Comparison of ENCODE assay signal across 1 cellular context in the genomic region with DNA sequence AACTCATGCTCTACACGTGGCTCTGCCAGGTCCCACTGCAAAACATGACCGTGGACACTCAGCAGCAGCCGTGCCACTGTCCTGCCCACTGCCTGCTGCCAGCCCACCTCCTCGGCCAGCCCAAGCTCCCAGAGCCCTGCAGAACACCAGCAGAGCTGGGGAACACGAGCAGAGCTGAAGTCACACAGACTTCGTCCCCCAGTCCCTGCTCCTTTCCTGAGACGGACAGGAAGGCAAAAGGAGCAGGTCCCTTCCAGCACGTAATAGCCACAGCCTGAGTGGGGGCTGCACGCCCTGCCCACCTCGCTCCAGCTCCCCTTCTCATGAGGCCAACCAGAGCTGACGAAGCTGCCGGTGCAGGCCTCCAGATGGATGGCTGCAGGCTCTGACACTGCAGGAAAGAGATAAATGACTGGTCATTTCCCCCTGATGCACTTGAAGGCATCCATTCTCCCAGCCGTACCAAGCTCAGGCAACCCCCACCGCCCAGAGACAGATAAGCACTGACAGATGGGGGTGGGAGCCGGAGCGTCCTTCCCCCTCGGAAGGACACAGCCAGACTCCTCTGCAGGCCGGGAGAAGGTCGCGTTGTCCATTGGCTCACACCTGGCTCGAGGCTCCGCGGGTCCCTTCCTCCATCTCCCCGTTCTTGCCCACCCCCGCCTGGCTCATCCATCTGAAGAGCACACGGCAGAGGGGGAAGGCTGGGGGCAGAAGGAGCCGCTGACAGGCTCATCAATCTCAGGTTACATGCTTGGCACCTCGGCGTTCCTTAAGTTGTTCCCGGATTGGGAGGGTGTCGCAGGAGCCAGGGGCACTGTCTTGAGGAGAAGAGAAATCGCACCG.
TF ChIP-seq lines count a peak whose summit lies in the region.

No MANE protein-coding gene starts in this region.

TF ChIP-seq in K562, 482 proteins besides CTCF, POLR2A, EP300 and RAD21 (continued from another document and continues in another):
- TF ChIP-seq ARID1B (IDR thresholded peaks at IDR 0.05) (peak; percentile 90), SP1 (CRISPR knock-in tag; IDR thresholded peaks at IDR 0.05) (0 out of 2 replicates have a peak, but pooled peaks have one; percentile 41), MCM5 (IDR thresholded peaks at IDR 0.05; ENCODE audit: low read depth) (no peak), NCOR1 (IDR thresholded peaks at IDR 0.05) (peak; percentile 84), STAG1 (CRISPR knock-in tag; IDR thresholded peaks at IDR 0.05; ENCODE audit: borderline replicate concordance) (no peak), HLTF (IDR thresholded peaks at IDR 0.05) (no peak), CBFA2T2 (conservative IDR thresholded peaks at IDR 0.05) (peak; percentile 90), THRA (IDR thresholded peaks at IDR 0.05) (no peak), TAL1 (IDR thresholded peaks at IDR 0.05) (peak; percentile 82), ARID2 (IDR thresholded peaks at IDR 0.05) (no peak), TGIF2 (CRISPR knock-in tag; IDR thresholded peaks at IDR 0.05) (no peak), HCFC1 (IDR thresholded peaks at IDR 0.05; ENCODE audit: low read depth, low read length) (no peak), FOSL1 (tag; conservative IDR thresholded peaks at IDR 0.05) (0 out of 2 replicates have a peak, but pooled peaks have one; percentile 14), HMGN3 (IDR thresholded peaks at IDR 0.05; ENCODE audit: borderline replicate concordance, extremely low read depth, insufficient read length, low read depth, low read length) (peak; percentile 45), ZNF253 (CRISPR knock-in tag; conservative IDR thresholded peaks at IDR 0.05) (no peak), ZNF830 (CRISPR knock-in tag; IDR thresholded peaks at IDR 0.05) (no peak), ZSCAN32 (CRISPR knock-in tag; IDR thresholded peaks at IDR 0.05) (no peak), SIN3B (IDR thresholded peaks at IDR 0.05; ENCODE audit: low read depth) (no peak), ZBTB7A (IDR thresholded peaks at IDR 0.05; ENCODE audit: borderline replicate concordance, control insufficient read depth, low read depth, low read length) (peak; percentile 45; the same call in 1 of the 2 replicates), CC2D1A (IDR thresholded peaks at IDR 0.05) (no peak), SMC3 (conservative IDR thresholded peaks at IDR 0.05; ENCODE audit: insufficient read depth, low read depth, low read length) (no peak), SP2 (IDR thresholded peaks at IDR 0.05; ENCODE audit: extremely low read depth, low read depth, low read length, poor library complexity, severe bottlenecking) (no peak), DMBX1 (CRISPR knock-in tag; IDR thresholded peaks at IDR 0.05; ENCODE audit: borderline replicate concordance) (0 out of 2 replicates have a peak, but pooled peaks have one; percentile 43), ETV5 (CRISPR knock-in tag; IDR thresholded peaks at IDR 0.05; ENCODE audit: low read depth) (peak; percentile 16; the same call in 1 of the 2 replicates), RREB1 (CRISPR knock-in tag; IDR thresholded peaks at IDR 0.05) (0 out of 2 replicates have a peak, but pooled peaks have one; percentile 44), EP400 (IDR thresholded peaks at IDR 0.05) (no peak), ZFP36 (IDR thresholded peaks at IDR 0.05; ENCODE audit: low read depth, low read length, partially characterized antibody) (no peak), PHTF2 (CRISPR knock-in tag; IDR thresholded peaks at IDR 0.05) (no peak), DPF2 (IDR thresholded peaks at IDR 0.05) (peak; percentile 86), MECOM (CRISPR knock-in tag; IDR thresholded peaks at IDR 0.05) (peak; percentile 80; the same call in 1 of the 2 replicates), ERF (CRISPR knock-in tag; IDR thresholded peaks at IDR 0.05) (no peak), MITF (IDR thresholded peaks at IDR 0.05) (0 out of 2 replicates have a peak, but pooled peaks have one; percentile 17), NFE2 (IDR thresholded peaks at IDR 0.05; ENCODE audit: low read depth) (peak; percentile 90)
- TF ChIP-seq, protein P1, sequence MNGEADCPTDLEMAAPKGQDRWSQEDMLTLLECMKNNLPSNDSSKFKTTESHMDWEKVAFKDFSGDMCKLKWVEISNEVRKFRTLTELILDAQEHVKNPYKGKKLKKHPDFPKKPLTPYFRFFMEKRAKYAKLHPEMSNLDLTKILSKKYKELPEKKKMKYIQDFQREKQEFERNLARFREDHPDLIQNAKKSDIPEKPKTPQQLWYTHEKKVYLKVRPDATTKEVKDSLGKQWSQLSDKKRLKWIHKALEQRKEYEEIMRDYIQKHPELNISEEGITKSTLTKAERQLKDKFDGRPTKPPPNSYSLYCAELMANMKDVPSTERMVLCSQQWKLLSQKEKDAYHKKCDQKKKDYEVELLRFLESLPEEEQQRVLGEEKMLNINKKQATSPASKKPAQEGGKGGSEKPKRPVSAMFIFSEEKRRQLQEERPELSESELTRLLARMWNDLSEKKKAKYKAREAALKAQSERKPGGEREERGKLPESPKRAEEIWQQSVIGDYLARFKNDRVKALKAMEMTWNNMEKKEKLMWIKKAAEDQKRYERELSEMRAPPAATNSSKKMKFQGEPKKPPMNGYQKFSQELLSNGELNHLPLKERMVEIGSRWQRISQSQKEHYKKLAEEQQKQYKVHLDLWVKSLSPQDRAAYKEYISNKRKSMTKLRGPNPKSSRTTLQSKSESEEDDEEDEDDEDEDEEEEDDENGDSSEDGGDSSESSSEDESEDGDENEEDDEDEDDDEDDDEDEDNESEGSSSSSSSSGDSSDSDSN (IDR thresholded peaks at IDR 0.05; ENCODE audit: borderline replicate concordance in 1 of 2, low read depth in 2 of 2, low read length in 2 of 2), result peak in 1 of 2 experiments; percentile 75; a peak in 2 of 4 replicates
- TF ChIP-seq, protein P2, sequence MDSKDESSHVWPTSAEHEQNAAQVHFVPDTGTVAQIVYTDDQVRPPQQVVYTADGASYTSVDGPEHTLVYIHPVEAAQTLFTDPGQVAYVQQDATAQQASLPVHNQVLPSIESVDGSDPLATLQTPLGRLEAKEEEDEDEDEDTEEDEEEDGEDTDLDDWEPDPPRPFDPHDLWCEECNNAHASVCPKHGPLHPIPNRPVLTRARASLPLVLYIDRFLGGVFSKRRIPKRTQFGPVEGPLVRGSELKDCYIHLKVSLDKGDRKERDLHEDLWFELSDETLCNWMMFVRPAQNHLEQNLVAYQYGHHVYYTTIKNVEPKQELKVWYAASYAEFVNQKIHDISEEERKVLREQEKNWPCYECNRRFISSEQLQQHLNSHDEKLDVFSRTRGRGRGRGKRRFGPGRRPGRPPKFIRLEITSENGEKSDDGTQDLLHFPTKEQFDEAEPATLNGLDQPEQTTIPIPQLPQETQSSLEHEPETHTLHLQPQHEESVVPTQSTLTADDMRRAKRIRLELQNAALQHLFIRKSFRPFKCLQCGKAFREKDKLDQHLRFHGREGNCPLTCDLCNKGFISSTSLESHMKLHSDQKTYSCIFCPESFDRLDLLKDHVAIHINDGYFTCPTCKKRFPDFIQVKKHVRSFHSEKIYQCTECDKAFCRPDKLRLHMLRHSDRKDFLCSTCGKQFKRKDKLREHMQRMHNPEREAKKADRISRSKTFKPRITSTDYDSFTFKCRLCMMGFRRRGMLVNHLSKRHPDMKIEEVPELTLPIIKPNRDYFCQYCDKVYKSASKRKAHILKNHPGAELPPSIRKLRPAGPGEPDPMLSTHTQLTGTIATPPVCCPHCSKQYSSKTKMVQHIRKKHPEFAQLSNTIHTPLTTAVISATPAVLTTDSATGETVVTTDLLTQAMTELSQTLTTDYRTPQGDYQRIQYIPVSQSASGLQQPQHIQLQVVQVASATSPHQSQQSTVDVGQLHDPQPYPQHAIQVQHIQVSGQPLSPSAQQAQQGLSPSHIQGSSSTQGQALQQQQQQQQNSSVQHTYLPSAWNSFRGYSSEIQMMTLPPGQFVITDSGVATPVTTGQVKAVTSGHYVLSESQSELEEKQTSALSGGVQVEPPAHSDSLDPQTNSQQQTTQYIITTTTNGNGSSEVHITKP (IDR thresholded peaks at IDR 0.05; ENCODE audit: partially characterized antibody), result peak; percentile 91
- TF ChIP-seq, protein P3, sequence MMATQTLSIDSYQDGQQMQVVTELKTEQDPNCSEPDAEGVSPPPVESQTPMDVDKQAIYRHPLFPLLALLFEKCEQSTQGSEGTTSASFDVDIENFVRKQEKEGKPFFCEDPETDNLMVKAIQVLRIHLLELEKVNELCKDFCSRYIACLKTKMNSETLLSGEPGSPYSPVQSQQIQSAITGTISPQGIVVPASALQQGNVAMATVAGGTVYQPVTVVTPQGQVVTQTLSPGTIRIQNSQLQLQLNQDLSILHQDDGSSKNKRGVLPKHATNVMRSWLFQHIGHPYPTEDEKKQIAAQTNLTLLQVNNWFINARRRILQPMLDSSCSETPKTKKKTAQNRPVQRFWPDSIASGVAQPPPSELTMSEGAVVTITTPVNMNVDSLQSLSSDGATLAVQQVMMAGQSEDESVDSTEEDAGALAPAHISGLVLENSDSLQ (IDR thresholded peaks at IDR 0.05), result peak; percentile 82
- TF ChIP-seq, protein P4, sequence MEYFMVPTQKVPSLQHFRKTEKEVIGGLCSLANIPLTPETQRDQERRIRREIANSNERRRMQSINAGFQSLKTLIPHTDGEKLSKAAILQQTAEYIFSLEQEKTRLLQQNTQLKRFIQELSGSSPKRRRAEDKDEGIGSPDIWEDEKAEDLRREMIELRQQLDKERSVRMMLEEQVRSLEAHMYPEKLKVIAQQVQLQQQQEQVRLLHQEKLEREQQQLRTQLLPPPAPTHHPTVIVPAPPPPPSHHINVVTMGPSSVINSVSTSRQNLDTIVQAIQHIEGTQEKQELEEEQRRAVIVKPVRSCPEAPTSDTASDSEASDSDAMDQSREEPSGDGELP (CRISPR knock-in tag; IDR thresholded peaks at IDR 0.05; ENCODE audit: borderline replicate concordance), result peak; percentile 73
- TF ChIP-seq, protein P5, sequence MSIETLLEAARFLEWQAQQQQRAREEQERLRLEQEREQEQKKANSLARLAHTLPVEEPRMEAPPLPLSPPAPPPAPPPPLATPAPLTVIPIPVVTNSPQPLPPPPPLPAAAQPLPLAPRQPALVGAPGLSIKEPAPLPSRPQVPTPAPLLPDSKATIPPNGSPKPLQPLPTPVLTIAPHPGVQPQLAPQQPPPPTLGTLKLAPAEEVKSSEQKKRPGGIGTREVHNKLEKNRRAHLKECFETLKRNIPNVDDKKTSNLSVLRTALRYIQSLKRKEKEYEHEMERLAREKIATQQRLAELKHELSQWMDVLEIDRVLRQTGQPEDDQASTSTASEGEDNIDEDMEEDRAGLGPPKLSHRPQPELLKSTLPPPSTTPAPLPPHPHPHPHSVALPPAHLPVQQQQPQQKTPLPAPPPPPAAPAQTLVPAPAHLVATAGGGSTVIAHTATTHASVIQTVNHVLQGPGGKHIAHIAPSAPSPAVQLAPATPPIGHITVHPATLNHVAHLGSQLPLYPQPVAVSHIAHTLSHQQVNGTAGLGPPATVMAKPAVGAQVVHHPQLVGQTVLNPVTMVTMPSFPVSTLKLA (conservative IDR thresholded peaks at IDR 0.05), result peak in 1 of 2 experiments; percentile 55; a peak in 1 of 4 replicates
